Comparison of ENCODE assay signal across 8 cellular contexts in the genomic region with DNA sequence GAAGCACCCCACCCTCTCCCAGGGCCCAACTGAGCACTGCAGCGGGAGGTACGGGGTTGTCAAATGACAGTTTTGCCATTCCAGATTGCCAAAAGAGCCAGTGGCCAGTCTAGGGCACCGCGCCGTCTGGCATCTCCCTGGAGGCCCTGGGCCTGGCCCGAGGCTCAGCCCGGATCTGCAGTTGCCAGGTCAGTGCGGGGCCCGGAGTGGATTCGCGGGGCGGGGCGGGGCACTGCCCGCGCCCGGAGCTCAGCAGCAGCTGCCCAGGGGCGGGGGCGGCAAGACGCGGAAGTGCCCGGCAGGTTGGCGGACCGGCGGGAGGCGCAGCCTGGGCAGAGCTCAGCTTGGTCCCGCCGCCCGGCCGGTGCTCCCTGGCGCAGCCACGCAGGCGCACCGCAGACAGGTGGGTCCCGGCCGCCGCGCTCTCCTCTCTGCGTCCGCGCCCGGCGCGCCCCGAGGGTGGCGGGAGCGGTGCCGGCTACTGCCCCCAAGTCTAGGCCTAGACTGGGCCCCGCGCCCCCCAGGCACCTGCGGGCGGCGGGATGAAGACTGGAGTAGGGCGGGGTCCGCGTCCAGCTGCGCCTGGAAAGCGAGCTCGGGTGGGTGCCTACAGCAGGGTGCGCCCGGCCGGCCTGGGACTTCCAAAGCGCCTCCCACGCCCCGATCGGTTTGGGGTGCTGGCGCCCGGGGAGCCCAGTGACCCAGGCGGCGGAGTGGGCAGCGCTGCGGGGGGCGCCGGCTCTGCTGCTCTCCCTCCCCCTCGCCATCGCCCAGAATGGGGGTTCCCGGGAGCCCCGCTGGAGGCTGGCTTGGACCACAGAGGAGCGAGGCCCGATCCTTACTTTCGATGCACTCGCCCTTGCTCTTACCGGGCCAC. TPM values are rescaled to one million over a fixed set of nuclear protein-coding genes. Genes with fewer than 3 reads are reported as not detected.
A peak's percentile ranks its signal among the peaks of the same experiment; 100 is the strongest.
DNase-seq lines count a peak whose midpoint lies in the region; ATAC-seq and TF ChIP-seq lines count a peak whose summit lies in the region.

A gene with protein sequence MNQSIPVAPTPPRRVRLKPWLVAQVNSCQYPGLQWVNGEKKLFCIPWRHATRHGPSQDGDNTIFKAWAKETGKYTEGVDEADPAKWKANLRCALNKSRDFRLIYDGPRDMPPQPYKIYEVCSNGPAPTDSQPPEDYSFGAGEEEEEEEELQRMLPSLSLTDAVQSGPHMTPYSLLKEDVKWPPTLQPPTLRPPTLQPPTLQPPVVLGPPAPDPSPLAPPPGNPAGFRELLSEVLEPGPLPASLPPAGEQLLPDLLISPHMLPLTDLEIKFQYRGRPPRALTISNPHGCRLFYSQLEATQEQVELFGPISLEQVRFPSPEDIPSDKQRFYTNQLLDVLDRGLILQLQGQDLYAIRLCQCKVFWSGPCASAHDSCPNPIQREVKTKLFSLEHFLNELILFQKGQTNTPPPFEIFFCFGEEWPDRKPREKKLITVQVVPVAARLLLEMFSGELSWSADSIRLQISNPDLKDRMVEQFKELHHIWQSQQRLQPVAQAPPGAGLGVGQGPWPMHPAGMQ (plus strand): TSS at position 281 of the 877 bp plus-strand sequence. CDS start 4,155 bp downstream, outside the sequence.

- no peaks in the 10 kb centered on the region for H3K4me1 ChIP-seq in neural progenitor cell

- H3K27me3 Mint-ChIP-seq in neural progenitor cell (ENCODE audit: insufficient read depth, low read depth) = peaks cover 49% of the 10 kb centered on the region

- H3K4me2 ChIP-seq in neural progenitor cell = peak within 1 kb of the TSS; percentile 98

- peaks cover 6% of the 10 kb centered on the region for H3F3A ChIP-seq in neural progenitor cell (ENCODE audit: low read depth)

- peaks cover 4% of the 10 kb centered on the region for H3K36me3 Mint-ChIP-seq in neural progenitor cell

- no peaks in the 10 kb centered on the region for H3K79me2 ChIP-seq in neural progenitor cell (ENCODE audit: low read depth)

- H3K36me3 ChIP-seq in WERI-Rb-1 (no peaks in the 10 kb centered on the region), neural progenitor cell (no peaks in the 10 kb centered on the region)

- peak; percentile 15 for DNase-seq in NCI-H2171 treated with DMSO at 0.1 percent for 48 hours (lab: John Stamatoyannopoulos, UW)
- DNase-seq in NCI-H2171 (lab: John Stamatoyannopoulos, UW) = no peak
- peak in 1 of 2 experiments; percentile 42 for DNase-seq in HL-60 (ENCODE audit: low read depth in 1 of 2, low spot score in 1 of 2)
- peak; percentile 41 for DNase-seq in WERI-Rb-1
- DNase-seq in foreskin fibroblast = peak in 1 of 2 donors; percentile 26
- peak; percentile 64 for DNase-seq in neural progenitor cell (ENCODE audit: low spot score)

- H3K27me3 ChIP-seq in HL-60 (ENCODE audit: insufficient read depth, poor library complexity, severe bottlenecking) (peaks cover 3% of the 10 kb centered on the region), WERI-Rb-1 (ENCODE audit: insufficient read depth, low read depth, severe bottlenecking) (no peaks in the 10 kb centered on the region), neural progenitor cell (peaks cover 66% of the 10 kb centered on the region)

- peak within 1 kb of the TSS; percentile 40; the same call in 1 of the 2 replicates for H3K27ac ChIP-seq in HL-60 (replicated peaks)
- H3K27ac ChIP-seq in WERI-Rb-1 = no peak within 1 kb of the TSS
- no peak within 1 kb of the TSS for H3K27ac ChIP-seq in neural progenitor cell

- H4K20me1 ChIP-seq in neural progenitor cell (ENCODE audit: low read depth) = no peaks in the 10 kb centered on the region

- no peak within 1 kb of the TSS for H3K9ac ChIP-seq in neural progenitor cell

- H2AFZ ChIP-seq in neural progenitor cell (replicated peaks) = peak within 1 kb of the TSS; percentile 51

- no peak for TF ChIP-seq CTCF in HL-60 (IDR thresholded peaks at IDR 0.05; ENCODE audit: insufficient read depth, low read length)
- TF ChIP-seq CTCF in WERI-Rb-1 (IDR thresholded peaks at IDR 0.05; ENCODE audit: low read depth, low read length) = no peak
- no peak for TF ChIP-seq CTCF in foreskin fibroblast (IDR thresholded peaks at IDR 0.05; ENCODE audit: low read depth, low read length)
- no peak for TF ChIP-seq CTCF in neural progenitor cell (IDR thresholded peaks at IDR 0.05)

- no peak for ATAC-seq in GM19035 (IDR thresholded peaks at IDR 0.05; ENCODE audit: unreplicated experiment)
- no peak for ATAC-seq in GM21825 (IDR thresholded peaks at IDR 0.05; ENCODE audit: unreplicated experiment)

- peaks cover 15% of the 10 kb centered on the region for H3K4me1 Mint-ChIP-seq in neural progenitor cell

- H3K9me3 Mint-ChIP-seq in neural progenitor cell = peaks cover 4% of the 10 kb centered on the region

- H3K27ac Mint-ChIP-seq in neural progenitor cell = no peak within 1 kb of the TSS

- H3K4me3 ChIP-seq in HL-60 (replicated peaks; ENCODE audit: insufficient read depth, low read length) = peak within 1 kb of the TSS; percentile 68
- peak within 1 kb of the TSS; percentile 59 for H3K4me3 ChIP-seq in WERI-Rb-1 (ENCODE audit: low read depth, low read length)
- H3K4me3 ChIP-seq in foreskin fibroblast (ENCODE audit: low read depth in 1 of 2, low read length in 2 of 2) = peak within 1 kb of the TSS; percentile 41 to 48
- H3K4me3 ChIP-seq in neural progenitor cell = peak within 1 kb of the TSS; percentile 68

- H3K9me3 ChIP-seq in WERI-Rb-1 (ENCODE audit: severe bottlenecking) = no peaks in the 10 kb centered on the region
- no peaks in the 10 kb centered on the region for H3K9me3 ChIP-seq in neural progenitor cell (ENCODE audit: low read depth)

- peak within 1 kb of the TSS; percentile 79 for H3K4me3 Mint-ChIP-seq in neural progenitor cell

RNA-seq across cellular contexts. Expression of the gene that starts here (rescaled TPM):
- total RNA-seq in neural progenitor cell (ENCODE audit: low replicate concordance) = 0.22 and 0.28 TPM in 2 replicates

Comparison
In these comparisons a context has a peak if more than half of its experiments do, and no peak if none do; other contexts are left out.
1. Peak in DNase-seq, H3K4me3 ChIP-seq and H3K4me2 ChIP-seq in neural progenitor cell; RNA of the gene not detected or under 1 TPM.